ENCODE assay signal across 22 cellular contexts in genomic region chr11:102604875-102605274, GRCh38. TPM values are rescaled to one million over a fixed set of nuclear protein-coding genes. Genes with fewer than 3 reads are reported as not detected.
"Had no signal": no experiment of that assay in that cellular context is flagged by ENCODE, and none has a peak within 500 bp of the region (broad histone marks: within the 10 kb centered on the region; RNA-seq: fewer than 3 reads in every experiment).

No MANE protein-coding gene starts in this region.

- H3K9me3 Mint-ChIP-seq: activated CD4-positive, alpha-beta memory T cell treated with anti-CD3 and anti-CD28 coated beads for 36 hours; activated T-cell treated with anti-CD3 and anti-CD28 coated beads, Interleukin-2, amount 50 U/mL, for 4 hours had no signal

- H3K36me3 Mint-ChIP-seq: activated CD4-positive, alpha-beta memory T cell treated with anti-CD3 and anti-CD28 coated beads for 36 hours; brain had no signal

- DNase-seq: activated CD4-positive, alpha-beta memory T cell treated with anti-CD3 and anti-CD28 coated beads for 36 hours; activated CD4-positive, CD25-positive, alpha-beta regulatory T cell treated with anti-CD3 and anti-CD28 coated beads, Interleukin-2, amount 50 U/mL, for 72 hours; activated effector memory CD4-positive, alpha-beta T cell treated with anti-CD3 and anti-CD28 coated beads, Interleukin-2, amount 50 U/mL, for 16 hours; activated T-cell treated with anti-CD3 and anti-CD28 coated beads, Interleukin-2, amount 50 U/mL, for 4 hours; amygdala; foreskin fibroblast; glutamatergic neuron; left ventricle myocardium inferior; nephron progenitor cell; stimulated activated CD4-positive, alpha-beta T cell treated with anti-CD3 and anti-CD28 coated beads, Interleukin-4, amount 100 ng/mL, for 1 hour; stimulated activated CD8-positive, alpha-beta memory T cell treated with anti-CD3 and anti-CD28 coated beads, Interleukin-4, amount 100 ng/mL, for 48 hours; stimulated activated naive CD8-positive, alpha-beta T cell treated with anti-CD3 and anti-CD28 coated beads, Interleukin-15, Interleukin-2, amounts not matched to agents 100 U/mL and 50 U/mL, for 24 hours had no signal

- H3K27me3 ChIP-seq: esophagus muscularis mucosa, suprapubic skin had no signal

- ATAC-seq: activated T-cell treated with anti-CD3 and anti-CD28 coated beads, Interleukin-2, amount 50 U/mL, for 4 hours; stimulated activated naive CD8-positive, alpha-beta T cell treated with anti-CD3 and anti-CD28 coated beads, Interleukin-15, Interleukin-2, amounts not matched to agents 100 U/mL and 50 U/mL, for 24 hours had no signal

- H3K4me1 Mint-ChIP-seq: nephron progenitor cell had no signal

- H3K9me3 ChIP-seq: esophagus muscularis mucosa, left ventricle myocardium inferior, suprapubic skin had no signal

- H3K4me1 ChIP-seq: suprapubic skin had no signal

- H3K4me3 Mint-ChIP-seq: activated CD4-positive, alpha-beta memory T cell treated with anti-CD3 and anti-CD28 coated beads for 36 hours; activated naive CD8-positive, alpha-beta T cell; activated T-cell treated with anti-CD3 and anti-CD28 coated beads, Interleukin-2, amount 50 U/mL, for 4 hours; brain; nephron progenitor cell had no signal

- FAIRE-seq: urothelium cell line had no signal

- H3K36me3 ChIP-seq: esophagus muscularis mucosa, left ventricle myocardium inferior, suprapubic skin had no signal

- H3K4me3 ChIP-seq: esophagus muscularis mucosa, left ventricle myocardium inferior, suprapubic skin had no signal

- H3K27ac Mint-ChIP-seq: activated CD4-positive, alpha-beta memory T cell treated with anti-CD3 and anti-CD28 coated beads for 36 hours; activated naive CD8-positive, alpha-beta T cell; nephron progenitor cell had no signal

- H3K27ac ChIP-seq: left ventricle myocardium inferior had no signal

RNA-seq across cellular contexts. Expression of gene MMP20, which starts 20.3 kb away (rescaled TPM):
- total RNA-seq: activated CD4-positive, alpha-beta memory T cell treated with anti-CD3 and anti-CD28 coated beads for 36 hours; activated T-cell treated with anti-CD3 and anti-CD28 coated beads, Interleukin-2, amount 50 U/mL, for 4 hours; cerebellum; dermis microvascular lymphatic vessel endothelial cell; esophagus muscularis mucosa; left ventricle myocardium inferior; mesenteric fat pad; omental fat pad; pulmonary artery endothelial cell; suprapubic skin had no signal
